In the genomic region with DNA sequence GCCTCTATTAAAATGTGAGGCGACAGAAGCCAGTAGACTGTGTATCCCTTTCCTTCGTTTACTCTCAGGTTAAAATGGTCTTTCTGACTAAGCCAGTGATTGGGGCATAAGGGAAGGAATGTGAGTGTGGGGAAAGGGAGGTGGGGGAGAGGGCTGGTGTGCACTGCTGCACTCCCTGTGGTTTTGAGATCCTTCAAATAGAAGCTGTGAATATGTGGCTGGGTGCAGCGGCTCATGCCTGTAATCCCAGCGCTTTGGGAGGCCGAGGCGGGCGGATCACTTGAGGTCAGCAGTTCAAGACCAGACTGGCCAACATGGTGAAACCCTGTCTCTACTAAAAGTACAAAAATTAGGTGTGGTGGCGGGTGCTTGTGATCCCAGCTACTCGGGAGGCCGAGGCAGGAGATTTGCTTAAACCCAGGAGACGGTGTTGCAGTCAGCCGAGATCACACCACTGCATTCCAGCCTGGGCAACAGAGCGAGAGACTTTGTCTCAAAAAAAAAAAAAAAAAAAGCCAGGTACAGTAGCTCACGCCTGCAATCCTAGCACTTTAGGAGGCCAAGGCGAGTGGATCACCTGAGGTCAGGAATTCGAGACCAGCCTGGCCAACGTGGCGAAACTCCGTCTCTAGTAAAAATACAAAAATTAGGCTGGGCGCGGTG, we compare ENCODE assay signal across 8 cellular contexts.
DNase-seq lines count a peak whose midpoint lies in the region; ATAC-seq and TF ChIP-seq lines count a peak whose summit lies in the region.
"Not testable (repeated sequence)": the region's sequence is repeated elsewhere in the genome, so short reads cannot be mapped to it uniquely, and the experiment has no call there.

No MANE protein-coding gene starts in this region.

- H3K4me1 Mint-ChIP-seq in T-helper 17 cell (peaks cover 14% of the 10 kb centered on the region), progenitor cell of endocrine pancreas (ENCODE audit: low read depth) (peaks cover 19% of the 10 kb centered on the region)

- not testable (repeated sequence) for H3K79me1 ChIP-seq in mesenchymal stem cell (replicated peaks; ENCODE audit: low read length, poor library complexity, severe bottlenecking)

- DNase-seq in AG04449 (ENCODE audit: low read depth, low spot score) (peak; percentile 59), KBM-7 (peak; percentile 69), amniotic epithelial cell (ENCODE audit: low read depth) (peak; percentile 98), fibroblast of the aortic adventitia (ENCODE audit: low read depth) (peak; percentile 34), mesenchymal stem cell (peak; percentile 62)
- DNase-seq in T-helper 17 cell; progenitor cell of endocrine pancreas (ENCODE audit: low spot score, unreplicated experiment): not testable (repeated sequence)

- H2AK5ac ChIP-seq in mesenchymal stem cell (ENCODE audit: low read length, severe bottlenecking), result not testable (repeated sequence)

- not testable (repeated sequence) for H2BK5ac ChIP-seq in mesenchymal stem cell (ENCODE audit: low read depth, low read length, poor library complexity, severe bottlenecking)

- peak overlapping the region; percentile 45 to 62 for H3K18ac ChIP-seq in mesenchymal stem cell (ENCODE audit: low read depth in 1 of 2, low read length in 2 of 2)

- in situ Hi-C loops in KBM-7 (cut with MboI; ENCODE audit: low pct_unique_long_range_greater_than_20kb, low sequenced_read_pairs), result not testable (repeated sequence)

- CTCF ChIA-PET in AG04449 (lab: Yijun Ruan, JAX), result interaction anchor here (1.0 to 2.7 kb wide), 3 partner anchors 10 to 18 kb away, joined by 3 to 9 read pairs (median 3); no protein-coding TSS in a partner anchor

- H3K9me3 ChIP-seq in T-helper 17 cell (ENCODE audit: control insufficient read depth, low read length, poor library complexity, severe bottlenecking); mesenchymal stem cell (ENCODE audit: control insufficient read depth, low read length); stomach smooth muscle (ENCODE audit: control insufficient read depth in 2 of 2, low read length in 2 of 2): not testable (repeated sequence)

- H3K36me3 ChIP-seq in mesenchymal stem cell (ENCODE audit: control insufficient read depth in 1 of 2, insufficient read depth in 2 of 2, low read depth in 1 of 2, low read length in 2 of 2); stomach smooth muscle (ENCODE audit: control insufficient read depth in 2 of 2, insufficient read depth in 2 of 2, low read length in 2 of 2): not testable (repeated sequence)

- peak overlapping the region; percentile 52 for H4K8ac ChIP-seq in mesenchymal stem cell (ENCODE audit: low read length)

- H3K27me3 ChIP-seq in mesenchymal stem cell (ENCODE audit: control insufficient read depth in 1 of 2, insufficient read depth in 1 of 2, low read length in 2 of 2); stomach smooth muscle (ENCODE audit: control insufficient read depth in 1 of 2, insufficient read depth in 2 of 2, low read length in 2 of 2): not testable (repeated sequence)

- not testable (repeated sequence) for H3K27ac ChIP-seq in mesenchymal stem cell (ENCODE audit: low read length, poor library complexity, severe bottlenecking)
- H3K27ac ChIP-seq in stomach smooth muscle (ENCODE audit: low read length), result peak overlapping the region; percentile 94

- not testable (repeated sequence) for H2BK15ac ChIP-seq in mesenchymal stem cell (ENCODE audit: low read depth, poor library complexity, severe bottlenecking)

- not testable (repeated sequence) for H3K23ac ChIP-seq in mesenchymal stem cell (ENCODE audit: low read length in 2 of 2)

- not testable (repeated sequence) for H3K27me3 Mint-ChIP-seq in T-helper 17 cell, progenitor cell of endocrine pancreas

- H4K91ac ChIP-seq in mesenchymal stem cell (ENCODE audit: low read length), result not testable (repeated sequence)

- not testable (repeated sequence) for H3K4me3 Mint-ChIP-seq in T-helper 17 cell; progenitor cell of endocrine pancreas (ENCODE audit: low read depth)

- not testable (repeated sequence) for H3K4me3 ChIP-seq in AG04449 (ENCODE audit: low read depth, low read length); fibroblast of the aortic adventitia (ENCODE audit: low read depth, low read length); mesenchymal stem cell (ENCODE audit: insufficient read depth in 1 of 2, low read depth in 1 of 2, low read length in 2 of 2); stomach smooth muscle (ENCODE audit: low read length in 2 of 2)

- peaks cover 16% of the 10 kb centered on the region for H3K4me1 ChIP-seq in mesenchymal stem cell (ENCODE audit: control insufficient read depth, insufficient read depth, low read depth, low read length)
- peaks cover 31% of the 10 kb centered on the region for H3K4me1 ChIP-seq in stomach smooth muscle (ENCODE audit: control insufficient read depth, insufficient read depth, low read length)

- not testable (repeated sequence) for H3K36me3 Mint-ChIP-seq in T-helper 17 cell (ENCODE audit: low read depth); progenitor cell of endocrine pancreas (ENCODE audit: insufficient read depth)

- H3K9me3 Mint-ChIP-seq in progenitor cell of endocrine pancreas (ENCODE audit: low read depth), result not testable (repeated sequence)

- peak overlapping the region in 1 of 2 experiments; percentile 28 for H3K14ac ChIP-seq in mesenchymal stem cell (ENCODE audit: low read length in 2 of 2)

- H2BK12ac ChIP-seq in mesenchymal stem cell (ENCODE audit: low read length in 2 of 2), result peak overlapping the region in 1 of 2 experiments; percentile 68

- H3K27ac Mint-ChIP-seq in T-helper 17 cell (peak overlapping the region; percentile 11), progenitor cell of endocrine pancreas (peak overlapping the region; percentile 80)

- TF ChIP-seq CTCF in AG04449 (IDR thresholded peaks at IDR 0.05; ENCODE audit: insufficient read depth, low read length, missing control alignments); fibroblast of the aortic adventitia (IDR thresholded peaks at IDR 0.05; ENCODE audit: insufficient read depth, low read length); progenitor cell of endocrine pancreas (IDR thresholded peaks at IDR 0.05; ENCODE audit: unreplicated experiment): not testable (repeated sequence)

- peak overlapping the region in 1 of 2 experiments; percentile 42 for H3K4ac ChIP-seq in mesenchymal stem cell (ENCODE audit: low read depth in 1 of 2, low read length in 2 of 2)

- not testable (repeated sequence) for H3K4me2 ChIP-seq in mesenchymal stem cell (ENCODE audit: low read length, poor library complexity, severe bottlenecking)

- POLR2A ChIA-PET in AG04449 (lab: Yijun Ruan, JAX), result not testable (repeated sequence)

- not testable (repeated sequence) for H2BK120ac ChIP-seq in mesenchymal stem cell (ENCODE audit: low read depth, low read length)

- H3K9ac ChIP-seq in mesenchymal stem cell (ENCODE audit: low read length); stomach smooth muscle (ENCODE audit: low read length in 2 of 2): not testable (repeated sequence)

- ATAC-seq in T-helper 17 cell, result not testable (repeated sequence)

- 89% methylated on average over 21 of the region's 21 CpGs for WGBS in mesenchymal stem cell

- not testable (repeated sequence) for H2AFZ ChIP-seq in mesenchymal stem cell (ENCODE audit: low read depth, low read length)
